ENCODE assay signal across 12 cellular contexts in genomic region chr5:10579537-10580521, GRCh38. TPM values are rescaled to one million over a fixed set of nuclear protein-coding genes. Genes with fewer than 3 reads are reported as not detected.
A peak's percentile ranks its signal among the peaks of the same experiment; 100 is the strongest.
DNase-seq lines count a peak whose midpoint lies in the region; ATAC-seq and TF ChIP-seq lines count a peak whose summit lies in the region.
"Had no signal": no experiment of that assay in that cellular context is flagged by ENCODE, and none has a peak within 500 bp of the region (broad histone marks: within the 10 kb centered on the region; RNA-seq: fewer than 3 reads in every experiment).

No MANE protein-coding gene starts in this region.

- ATAC-seq in GM18511 (IDR thresholded peaks at IDR 0.05; ENCODE audit: unreplicated experiment) (peak; percentile 56), GM21360 (IDR thresholded peaks at IDR 0.05; ENCODE audit: unreplicated experiment) (peak; percentile 39), HG03432 (IDR thresholded peaks at IDR 0.05; ENCODE audit: unreplicated experiment) (peak; percentile 50), gastroesophageal sphincter (no peak), body of pancreas (no peak)
- ATAC-seq: Right ventricle myocardium inferior had no signal

- H3K36me3 Mint-ChIP-seq in endodermal cell (ENCODE audit: low read depth): no peaks in the 10 kb centered on the region

- H3K4me3 Mint-ChIP-seq in endodermal cell: no peak overlapping the region
- H3K4me3 Mint-ChIP-seq: activated CD4-positive, alpha-beta memory T cell treated with anti-CD3 and anti-CD28 coated beads, Interleukin-2, amount 10 ng/mL, durations not matched to agents 7 days and 5 days had no signal

- H3K27ac ChIP-seq in endodermal cell (ENCODE audit: low read depth, low read length): no peak overlapping the region
- no peak overlapping the region for H3K27ac ChIP-seq in gastroesophageal sphincter
- no peak overlapping the region for H3K27ac ChIP-seq in body of pancreas

- H3K27me3 Mint-ChIP-seq in endodermal cell (ENCODE audit: insufficient read depth): peaks cover 3% of the 10 kb centered on the region

- TF ChIP-seq POLR2A in gastroesophageal sphincter (IDR thresholded peaks at IDR 0.05) (no peak), body of pancreas (IDR thresholded peaks at IDR 0.05) (no peak)

- WGBS in endodermal cell (ENCODE audit: insufficient coverage in 1 of 2, insufficient read length in 1 of 2), 2 experiments: 93 to 96% methylated on average over 7 to 8 of the region's 8 CpGs
- WGBS in gastroesophageal sphincter (ENCODE audit: low coverage in 1 of 2), 2 donors: 81 to 85% methylated on average over 5 to 8 of the region's 8 CpGs
- WGBS in body of pancreas, 2 donors: 75 to 78% methylated on average over 7 to 8 of the region's 8 CpGs

- DNase-seq in endodermal cell (peak; percentile 40), body of pancreas (no peak)
- DNase-seq in stimulated activated CD4-positive, alpha-beta T cell treated with anti-CD3 and anti-CD28 coated beads, Interleukin-1b, Interleukin-23, amount 100 ng/mL, for 48 hours: no peak
- DNase-seq: activated CD4-positive, alpha-beta memory T cell treated with anti-CD3 and anti-CD28 coated beads, Interleukin-2, amount 10 ng/mL, durations not matched to agents 7 days and 5 days; DMS79 treated with DMSO at 0.1 percent for 48 hours; NCI-H187 treated with DMSO at 0.1 percent for 48 hours; stimulated activated CD4-positive, alpha-beta T cell treated with anti-CD3 and anti-CD28 coated beads, Interleukin-12 subunit alpha, Interleukin-12 subunit beta, amount 100 ng/mL, for 4 hours had no signal

- H3K27ac Mint-ChIP-seq in endodermal cell: no peak overlapping the region
- H3K27ac Mint-ChIP-seq: activated CD4-positive, alpha-beta memory T cell treated with anti-CD3 and anti-CD28 coated beads, Interleukin-2, amount 10 ng/mL, durations not matched to agents 7 days and 5 days had no signal

- TF ChIP-seq CTCF in endodermal cell (conservative IDR thresholded peaks at IDR 0.05) (no peak), gastroesophageal sphincter (IDR thresholded peaks at IDR 0.05) (no peak), body of pancreas (IDR thresholded peaks at IDR 0.05) (no peak)

- H3K36me3 ChIP-seq in endodermal cell (ENCODE audit: control insufficient read depth, insufficient read depth, low read length) (no peaks in the 10 kb centered on the region), gastroesophageal sphincter (no peaks in the 10 kb centered on the region), body of pancreas (replicated peaks in 1 of 2; ENCODE audit: insufficient read depth in 1 of 2, low read depth in 2 of 2) (no peaks in the 10 kb centered on the region)

- no peaks in the 10 kb centered on the region for H3K9me3 Mint-ChIP-seq in endodermal cell
- H3K9me3 Mint-ChIP-seq: activated CD4-positive, alpha-beta memory T cell treated with anti-CD3 and anti-CD28 coated beads, Interleukin-2, amount 10 ng/mL, durations not matched to agents 7 days and 5 days had no signal

- H3K27me3 ChIP-seq in endodermal cell (ENCODE audit: control insufficient read depth, insufficient read depth, low read length, poor library complexity, severe bottlenecking): no peaks in the 10 kb centered on the region
- H3K27me3 ChIP-seq in gastroesophageal sphincter: peaks cover 25% of the 10 kb centered on the region
- no peaks in the 10 kb centered on the region for H3K27me3 ChIP-seq in body of pancreas

- H3K4me1 Mint-ChIP-seq in endodermal cell: peaks cover 9% of the 10 kb centered on the region

- no peak overlapping the region for H3K9ac ChIP-seq in endodermal cell (ENCODE audit: extremely low read depth, low read length, poor library complexity, severe bottlenecking)

- TF ChIP-seq EP300 in gastroesophageal sphincter (IDR thresholded peaks at IDR 0.05): no peak

- H3K4me1 ChIP-seq in endodermal cell (ENCODE audit: control insufficient read depth, insufficient read depth, low read length): no peaks in the 10 kb centered on the region
- peaks cover 0 to 15% (median 3%) of the 10 kb centered on the region in 3 donors for H3K4me1 ChIP-seq in gastroesophageal sphincter
- peaks cover 7% of the 10 kb centered on the region for H3K4me1 ChIP-seq in body of pancreas

- intact Hi-C loops in body of pancreas (cut with DNase I): no loop called here

- no peak overlapping the region for H3K4me3 ChIP-seq in endodermal cell (ENCODE audit: low read length)
- H3K4me3 ChIP-seq in gastroesophageal sphincter: no peak overlapping the region
- H3K4me3 ChIP-seq in body of pancreas: no peak overlapping the region

- H3K9me3 ChIP-seq in endodermal cell (ENCODE audit: control insufficient read depth, low read length) (no peaks in the 10 kb centered on the region), gastroesophageal sphincter (no peaks in the 10 kb centered on the region), body of pancreas (no peaks in the 10 kb centered on the region)

RNA-seq across cellular contexts. Expression of gene ANKRD33B, which starts 16.0 kb away (rescaled TPM):
- total RNA-seq in endodermal cell (10 to 100 TPM; 21.9 to 37.2 TPM), gastroesophageal sphincter (10 to 100 TPM in 1 of 4 donors, 1 to 10 TPM in 3; 4.4 to 17.2 (median 5.9) TPM), body of pancreas (1 to 10 TPM; 2.3 to 3.9 TPM)
- polyA plus RNA-seq in endodermal cell (2013, experiment 1 of 2): 2.1 TPM
- 1.8 TPM for polyA plus RNA-seq in endodermal cell (2013, experiment 2 of 2)

Comparison
In these comparisons a context has a peak if more than half of its experiments do, and no peak if none do; other contexts are left out.
1. ATAC-seq: peak in GM18511 (single experiment), GM21360 (single experiment) and HG03432 (single experiment); none in gastroesophageal sphincter (single experiment) and body of pancreas (single experiment).